32 cellular contexts compared by ENCODE assay signal in the genomic region with DNA sequence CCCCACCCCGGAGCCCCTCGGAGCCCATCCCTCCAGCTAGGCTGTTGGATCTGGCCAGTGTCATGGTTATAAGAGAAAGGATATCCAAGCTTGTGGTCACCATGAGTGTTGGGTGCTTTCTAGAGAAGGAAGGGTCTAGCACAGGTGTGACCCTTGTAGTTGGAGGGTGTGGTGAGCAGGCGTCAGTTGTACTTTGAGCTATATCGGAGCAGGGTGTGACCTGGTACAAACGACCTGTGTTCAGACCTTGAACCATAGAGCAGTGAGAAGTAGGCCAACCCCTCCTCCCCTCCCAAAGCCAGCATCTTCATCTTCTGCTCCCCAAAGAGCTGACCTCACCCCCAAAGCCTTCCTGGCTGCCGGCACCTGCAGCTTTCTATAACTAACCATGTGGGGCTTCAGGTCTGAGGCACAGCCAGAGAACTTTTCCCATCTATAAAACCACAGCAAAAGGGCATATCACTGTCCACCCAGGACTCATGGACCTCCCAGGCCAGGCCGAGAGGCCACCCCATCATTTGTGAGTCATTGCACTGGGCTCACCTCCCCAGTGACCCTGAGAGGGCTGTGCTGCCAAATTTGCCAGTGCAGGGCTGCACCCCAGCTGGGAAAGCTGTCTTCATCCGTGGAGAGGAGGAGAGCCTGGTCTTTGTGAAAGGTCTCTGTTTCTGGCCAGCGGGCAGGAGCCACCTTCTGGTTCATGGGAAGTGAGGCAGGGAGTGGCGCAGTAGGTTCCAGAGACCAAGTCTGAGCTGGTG. TPM values are rescaled to one million over a fixed set of nuclear protein-coding genes. Genes with fewer than 3 reads are reported as not detected.
A peak's percentile ranks its signal among the peaks of the same experiment; 100 is the strongest.
DNase-seq lines count a peak whose midpoint lies in the region; ATAC-seq and TF ChIP-seq lines count a peak whose summit lies in the region.
"Had no signal": no experiment of that assay in that cellular context is flagged by ENCODE, and none has a peak within 500 bp of the region (broad histone marks: within the 10 kb centered on the region; RNA-seq: fewer than 3 reads in every experiment).

No MANE protein-coding gene starts in this region.

- CTCF ChIA-PET in Panc1 (lab: Charles Lee) = interaction anchor here (0.5 kb wide), 1 partner anchor 1110 kb away, joined by 12 read pairs; no protein-coding TSS in a partner anchor

- H3K4me1 Mint-ChIP-seq in CD14-positive monocyte (no peaks in the 10 kb centered on the region), progenitor cell of endocrine pancreas (ENCODE audit: low read depth) (no peaks in the 10 kb centered on the region)
- H3K4me1 Mint-ChIP-seq in effector memory CD8-positive, alpha-beta T cell (ENCODE audit: low read depth in 2 of 2) = peaks cover 0 to 2% of the 10 kb centered on the region in 2 donors
- no peaks in the 10 kb centered on the region for H3K4me1 Mint-ChIP-seq in activated naive CD8-positive, alpha-beta T cell treated with anti-CD3 and anti-CD28 coated beads for 36 hours
- H3K4me1 Mint-ChIP-seq: activated naive CD4-positive, alpha-beta T cell treated with anti-CD3 and anti-CD28 coated beads, Interleukin-2, amount 50 U/mL, for 24 hours; neural progenitor cell had no signal

- H3K27me3 Mint-ChIP-seq in CD14-positive monocyte (ENCODE audit: low read depth in 3 of 3) (no peaks in the 10 kb centered on the region), progenitor cell of endocrine pancreas (no peaks in the 10 kb centered on the region)
- H3K27me3 Mint-ChIP-seq in effector memory CD8-positive, alpha-beta T cell = no peaks in the 10 kb centered on the region
- no peaks in the 10 kb centered on the region for H3K27me3 Mint-ChIP-seq in activated naive CD8-positive, alpha-beta T cell treated with anti-CD3 and anti-CD28 coated beads for 36 hours
- H3K27me3 Mint-ChIP-seq: activated B cell treated with CpG ODN at 0.5 μM for 24 hours; activated naive CD4-positive, alpha-beta T cell treated with anti-CD3 and anti-CD28 coated beads, Interleukin-2, amount 50 U/mL, for 24 hours; type B pancreatic cell had no signal

- H3K9me3 Mint-ChIP-seq in CD14-positive monocyte = no peaks in the 10 kb centered on the region
- no peaks in the 10 kb centered on the region for H3K9me3 Mint-ChIP-seq in effector memory CD8-positive, alpha-beta T cell
- H3K9me3 Mint-ChIP-seq in progenitor cell of endocrine pancreas (ENCODE audit: low read depth) = no peaks in the 10 kb centered on the region
- H3K9me3 Mint-ChIP-seq in activated naive CD8-positive, alpha-beta T cell treated with anti-CD3 and anti-CD28 coated beads for 36 hours = no peaks in the 10 kb centered on the region
- H3K9me3 Mint-ChIP-seq: activated B cell treated with CpG ODN at 0.5 μM for 24 hours; activated naive CD4-positive, alpha-beta T cell treated with anti-CD3 and anti-CD28 coated beads, Interleukin-2, amount 50 U/mL, for 24 hours; neural progenitor cell; type B pancreatic cell had no signal

- peaks cover 83 to 99% of the 10 kb centered on the region in 2 donors for H3K36me3 Mint-ChIP-seq in CD14-positive monocyte
- peaks cover 86% of the 10 kb centered on the region for H3K36me3 Mint-ChIP-seq in effector memory CD8-positive, alpha-beta T cell (ENCODE audit: insufficient read depth)
- H3K36me3 Mint-ChIP-seq in progenitor cell of endocrine pancreas (ENCODE audit: insufficient read depth) = peaks cover 21% of the 10 kb centered on the region
- peaks cover 35% of the 10 kb centered on the region for H3K36me3 Mint-ChIP-seq in activated naive CD8-positive, alpha-beta T cell treated with anti-CD3 and anti-CD28 coated beads for 36 hours

- POLR2A ChIA-PET in Panc1 (lab: Charles Lee) = no interaction called here

- H3K4me3 Mint-ChIP-seq in CD14-positive monocyte (no peak overlapping the region), progenitor cell of endocrine pancreas (ENCODE audit: low read depth) (no peak overlapping the region)
- no peak overlapping the region for H3K4me3 Mint-ChIP-seq in effector memory CD8-positive, alpha-beta T cell
- H3K4me3 Mint-ChIP-seq in activated naive CD8-positive, alpha-beta T cell treated with anti-CD3 and anti-CD28 coated beads for 36 hours = no peak overlapping the region
- H3K4me3 Mint-ChIP-seq: activated B cell treated with CpG ODN at 0.5 μM for 24 hours; activated naive CD4-positive, alpha-beta T cell treated with anti-CD3 and anti-CD28 coated beads, Interleukin-2, amount 50 U/mL, for 24 hours; neural progenitor cell; type B pancreatic cell had no signal

- H3K36me3 ChIP-seq in Panc1 (ENCODE audit: control insufficient read depth, insufficient read depth, low read length) (peaks cover 2% of the 10 kb centered on the region; the same call in 1 of the 2 replicates), SJCRH30 (peaks cover 60% of the 10 kb centered on the region)
- H3K36me3 ChIP-seq: neural progenitor cell had no signal

- H3K27ac ChIP-seq in Panc1 (ENCODE audit: low read length) = no peak overlapping the region
- H3K27ac ChIP-seq in SJCRH30 = no peak overlapping the region
- H3K27ac ChIP-seq: breast epithelium, coronary artery, left lung, neural progenitor cell, psoas muscle, sigmoid colon, SK-N-MC had no signal

- DNase-seq in CD14-positive monocyte (ENCODE audit: low spot score) (no peak), Panc1 (ENCODE audit: low read depth, low spot score) (no peak), progenitor cell of endocrine pancreas (ENCODE audit: low spot score, unreplicated experiment) (no peak), COLO668 (lab: John Stamatoyannopoulos, UW; ENCODE audit: unreplicated experiment) (no peak), SJCRH30 (no peak)
- no peak for DNase-seq in effector memory CD8-positive, alpha-beta T cell
- DNase-seq in activated naive CD8-positive, alpha-beta T cell treated with anti-CD3 and anti-CD28 coated beads for 36 hours = no peak
- DNase-seq: ACHN; activated B cell treated with CpG ODN at 0.5 μM for 24 hours; activated CD4-positive, alpha-beta T cell treated with anti-CD3 and anti-CD28 coated beads, Interleukin-2, amount 50 U/mL, for 1 hour; BE2C; DMS153; erythroblast; mesenchymal stem cell; NCI-H1092; NCI-H187 treated with DMSO at 0.1 percent for 48 hours; NCI-H2171 treated with DMSO at 0.1 percent for 48 hours; NCI-H510A; psoas muscle; sigmoid colon; stimulated activated CD4-positive, alpha-beta T cell treated with anti-CD3 and anti-CD28 coated beads, Interleukin-4, amount 100 ng/mL, for 1 hour had no signal

- in situ Hi-C loops in Panc1 (cut with HindIII; ENCODE audit: low pct_unique_long_range_greater_than_20kb, low sequenced_read_pairs) = no loop called here

- H3K4me1 ChIP-seq in Panc1 (ENCODE audit: control insufficient read depth, insufficient read depth, low read length) = no peaks in the 10 kb centered on the region
- no peaks in the 10 kb centered on the region for H3K4me1 ChIP-seq in SJCRH30
- H3K4me1 ChIP-seq: BE2C, breast epithelium, left lung, neural progenitor cell, psoas muscle, sigmoid colon had no signal

- TF ChIP-seq CTCF in CD14-positive monocyte (IDR thresholded peaks at IDR 0.05) = no peak
- TF ChIP-seq CTCF in Panc1 (IDR thresholded peaks at IDR 0.05) = no peak
- TF ChIP-seq CTCF in progenitor cell of endocrine pancreas (IDR thresholded peaks at IDR 0.05; ENCODE audit: unreplicated experiment) = no peak

- no peaks in the 10 kb centered on the region for H3K27me3 ChIP-seq in Panc1 (ENCODE audit: control insufficient read depth, insufficient read depth, low read length)
- H3K27me3 ChIP-seq in SJCRH30 = no peaks in the 10 kb centered on the region
- H3K27me3 ChIP-seq: BE2C, breast epithelium, left lung, neural progenitor cell, sigmoid colon had no signal

- no peaks in the 10 kb centered on the region for H3K9me3 ChIP-seq in Panc1 (ENCODE audit: control insufficient read depth, insufficient read depth, low read depth, low read length)
- no peaks in the 10 kb centered on the region for H3K9me3 ChIP-seq in SJCRH30 (replicated peaks)
- H3K9me3 ChIP-seq: BE2C, breast epithelium, left lung, psoas muscle, sigmoid colon had no signal

- intact Hi-C loops in CD14-positive monocyte (cut with micrococcal nuclease) (loop anchor here in 1 of 2 donors (5.0 kb wide), 1 partner anchor 46 kb away; the partner anchor contains the start of gene CIB3), Panc1 (cut with micrococcal nuclease; ENCODE audit: unreplicated experiment) (no loop called here)

- no TSS peak for BruUV-seq in Panc1 (replicated peaks; lab: Mats Ljungman, UMichigan)

- H3K4me3 ChIP-seq in Panc1 (ENCODE audit: low read depth in 2 of 2, low read length in 2 of 2) = no peak overlapping the region
- no peak overlapping the region for H3K4me3 ChIP-seq in SJCRH30
- H3K4me3 ChIP-seq: breast epithelium, coronary artery, left lung, neural progenitor cell, psoas muscle, sigmoid colon, SK-N-MC had no signal

- 0 out of 2 replicates have a peak, but pooled peaks have one; percentile 18 for ATAC-seq in Panc1
- no peak for ATAC-seq in effector memory CD8-positive, alpha-beta T cell (replicated peaks)
- ATAC-seq in GM18520 (IDR thresholded peaks at IDR 0.05; ENCODE audit: unreplicated experiment) = no peak
- ATAC-seq: left lung, psoas muscle had no signal

- H3K27ac Mint-ChIP-seq in CD14-positive monocyte = peak overlapping the region; percentile 18 to 75 (median 63)
- peak overlapping the region; percentile 25 to 76 for H3K27ac Mint-ChIP-seq in effector memory CD8-positive, alpha-beta T cell
- peak overlapping the region; percentile 64 for H3K27ac Mint-ChIP-seq in progenitor cell of endocrine pancreas
- H3K27ac Mint-ChIP-seq in activated naive CD8-positive, alpha-beta T cell treated with anti-CD3 and anti-CD28 coated beads for 36 hours = no peak overlapping the region
- H3K27ac Mint-ChIP-seq: activated naive CD4-positive, alpha-beta T cell treated with anti-CD3 and anti-CD28 coated beads, Interleukin-2, amount 50 U/mL, for 24 hours; neural progenitor cell; type B pancreatic cell had no signal

RNA-seq across cellular contexts. Expression of gene RAB8A, which starts 14.2 kb away (rescaled TPM):
- polyA plus RNA-seq in CD14-positive monocyte = 100 to 1,000 TPM; 109 to 124 TPM
- total RNA-seq in Panc1 (2021; ENCODE audit: unreplicated experiment) = 75.8 TPM
- 61.5 TPM for polyA plus RNA-seq in Panc1 (2012; ENCODE audit: insufficient read length)
- total RNA-seq in progenitor cell of endocrine pancreas = 65.5 and 67.5 TPM in 2 replicates
- 102 and 104 TPM in 2 replicates for total RNA-seq in SJCRH30 (2014; rRNA removed; shearing (Covaris generic))
- 100 to 1,000 TPM; 168 to 169 TPM for total RNA-seq in activated naive CD8-positive, alpha-beta T cell treated with anti-CD3 and anti-CD28 coated beads for 36 hours

RNA-seq across cellular contexts. Expression of gene HSH2D, which starts 17.6 kb away (rescaled TPM):
- polyA plus RNA-seq in CD14-positive monocyte = 10 to 100 TPM; 13.8 to 16.7 TPM
- total RNA-seq in Panc1 (2021; ENCODE audit: unreplicated experiment) (not detected), progenitor cell of endocrine pancreas (0.72 and 0.84 TPM in 2 replicates)
- not detected for polyA plus RNA-seq in Panc1 (2012; ENCODE audit: insufficient read length)
- total RNA-seq in SJCRH30 (2014; rRNA removed; shearing (Covaris generic)) = 0.23 and 0.42 TPM in 2 replicates
- 10 to 100 TPM; 29.6 to 29.8 TPM for total RNA-seq in activated naive CD8-positive, alpha-beta T cell treated with anti-CD3 and anti-CD28 coated beads for 36 hours
- total RNA-seq: myocyte had no signal

RNA-seq across cellular contexts. Expression of gene CIB3, which starts 47.4 kb away (rescaled TPM):
- not detected for polyA plus RNA-seq in CD14-positive monocyte
- total RNA-seq in Panc1 (2021; ENCODE audit: unreplicated experiment) (not detected), progenitor cell of endocrine pancreas (not detected in 2 replicates)
- not detected for polyA plus RNA-seq in Panc1 (2012; ENCODE audit: insufficient read length)
- not detected in 2 replicates for total RNA-seq in SJCRH30 (2014; rRNA removed; shearing (Covaris generic))
- not detected for total RNA-seq in activated naive CD8-positive, alpha-beta T cell treated with anti-CD3 and anti-CD28 coated beads for 36 hours
- total RNA-seq: activated B cell treated with CpG ODN at 0.5 μM for 24 hours; left lung; myocyte; psoas muscle; sigmoid colon; subcutaneous adipose tissue; T-helper 1 cell treated with Interleukin-12 subunit alpha and Interleukin-12 subunit beta and Interleukin-4 antibody, amounts not matched to agents 30 ng/mL and 1 ng/mL, for 36 hours had no signal
- polyA plus RNA-seq: psoas muscle had no signal

RNA-seq across cellular contexts. Expression of gene TPM4, which starts 49.6 kb away (rescaled TPM):
- 100 to 1,000 TPM; 146 to 170 TPM for polyA plus RNA-seq in CD14-positive monocyte
- total RNA-seq in Panc1 (2021; ENCODE audit: unreplicated experiment) = 165 TPM
- polyA plus RNA-seq in Panc1 (2012; ENCODE audit: insufficient read length) = 231 TPM
- 275 and 300 TPM in 2 replicates for total RNA-seq in progenitor cell of endocrine pancreas
- total RNA-seq in SJCRH30 (2014; rRNA removed; shearing (Covaris generic)) = 408 and 419 TPM in 2 replicates
- 100 to 1,000 TPM; 203 to 204 TPM for total RNA-seq in activated naive CD8-positive, alpha-beta T cell treated with anti-CD3 and anti-CD28 coated beads for 36 hours

RNA-seq across cellular contexts. Expression of gene FAM32A, which starts 59.3 kb away (rescaled TPM):
- polyA plus RNA-seq in CD14-positive monocyte = 100 to 1,000 TPM; 219 to 245 TPM
- 44.6 TPM for total RNA-seq in Panc1 (2021; ENCODE audit: unreplicated experiment)
- 57.8 TPM for polyA plus RNA-seq in Panc1 (2012; ENCODE audit: insufficient read length)
- total RNA-seq in progenitor cell of endocrine pancreas = 91.6 and 95.2 TPM in 2 replicates
- 124 and 130 TPM in 2 replicates for total RNA-seq in SJCRH30 (2014; rRNA removed; shearing (Covaris generic))
- total RNA-seq in activated naive CD8-positive, alpha-beta T cell treated with anti-CD3 and anti-CD28 coated beads for 36 hours = 10 to 100 TPM; 65.0 to 66.3 TPM

Comparison
In these comparisons a context has a peak if more than half of its experiments do, and no peak if none do; other contexts are left out.
1. RNA of gene HSH2D, which starts 17.6 kb away (total RNA-seq): 29.6 to 29.8 TPM in activated naive CD8-positive, alpha-beta T cell treated with anti-CD3 and anti-CD28 coated beads for 36 hours; 0.72 to 0.84 TPM in progenitor cell of endocrine pancreas, 0.23 to 0.42 TPM in SJCRH30 and not detected in Panc1 (single experiment); every median in the first group is over 10 times any median in the second.